17 cellular contexts compared by ENCODE assay signal in the genomic region with DNA sequence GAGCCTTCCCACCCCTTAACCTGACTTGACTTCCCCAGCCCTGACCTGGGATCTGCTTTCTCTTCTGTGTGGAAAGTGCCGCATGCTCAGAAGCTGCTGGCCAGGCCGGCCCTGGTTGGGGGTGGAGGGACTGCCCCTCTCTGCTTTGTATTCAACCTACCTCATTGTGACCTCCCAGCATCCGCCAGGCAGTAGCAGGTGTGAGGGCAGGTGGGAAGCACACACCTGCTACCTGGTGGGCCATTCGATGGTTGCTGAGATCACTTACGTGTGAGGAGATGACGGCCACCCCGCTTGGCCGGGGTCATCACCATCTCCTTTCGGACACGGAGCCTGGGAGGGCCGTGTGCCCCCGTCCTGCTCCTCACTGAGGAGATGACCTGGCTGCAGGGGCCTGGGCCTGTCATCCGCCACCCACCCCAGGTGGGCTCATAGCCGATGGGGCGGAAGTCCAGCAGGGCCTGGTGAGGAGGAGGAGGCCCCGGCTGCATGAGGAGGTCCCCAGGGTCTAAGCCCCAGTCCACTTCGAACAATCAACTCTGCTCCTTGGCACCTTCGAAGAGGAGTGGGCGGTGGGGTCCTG. TPM values are rescaled to one million over a fixed set of nuclear protein-coding genes. Genes with fewer than 3 reads are reported as not detected.
A peak's percentile ranks its signal among the peaks of the same experiment; 100 is the strongest.
DNase-seq lines count a peak whose midpoint lies in the region; ATAC-seq and TF ChIP-seq lines count a peak whose summit lies in the region.
"Had no signal": no experiment of that assay in that cellular context is flagged by ENCODE, and none has a peak within 500 bp of the region (broad histone marks: within the 10 kb centered on the region; RNA-seq: fewer than 3 reads in every experiment).

No MANE protein-coding gene starts in this region.

- 97% methylated on average over 19 of the region's 19 CpGs for WGBS in hepatocyte (ENCODE audit: low lambda C conversion rate, missing lambda C conversion rate)

- H3K4me2 ChIP-seq in hepatocyte, result no peak overlapping the region
- H3K4me2 ChIP-seq in osteoblast (ENCODE audit: insufficient read depth, low read length), result peak overlapping the region; percentile 9

- no peaks in the 10 kb centered on the region for H3K9me2 ChIP-seq in hepatocyte (replicated peaks; ENCODE audit: insufficient read depth)

- no peak overlapping the region for H3K4me3 ChIP-seq in AG04450 (ENCODE audit: low read depth, low read length)
- no peak overlapping the region for H3K4me3 ChIP-seq in Peyer's patch
- no peak overlapping the region for H3K4me3 ChIP-seq in hepatocyte
- no peak overlapping the region for H3K4me3 ChIP-seq in osteoblast (ENCODE audit: insufficient read depth, low read length)
- H3K4me3 ChIP-seq in coronary artery, result no peak overlapping the region
- H3K4me3 ChIP-seq: heart right ventricle, psoas muscle had no signal

- no peak for TF ChIP-seq POLR2A in Peyer's patch (IDR thresholded peaks at IDR 0.05)

- H4K20me1 ChIP-seq in hepatocyte (ENCODE audit: insufficient read depth, poor library complexity, severe bottlenecking) (no peaks in the 10 kb centered on the region), osteoblast (ENCODE audit: insufficient read depth, low read length) (no peaks in the 10 kb centered on the region)

- H3K9me3 ChIP-seq in AG04450 (ENCODE audit: control insufficient read depth, insufficient read depth, low read length) (peaks cover 19% of the 10 kb centered on the region), Peyer's patch (no peaks in the 10 kb centered on the region), hepatocyte (ENCODE audit: low read depth) (no peaks in the 10 kb centered on the region), osteoblast (ENCODE audit: low read depth, low read length) (no peaks in the 10 kb centered on the region)
- H3K9me3 ChIP-seq: heart right ventricle, psoas muscle had no signal

- DNase-seq in AG04450 (ENCODE audit: low read depth, low spot score) (no peak), Peyer's patch (no peak), hepatocyte (ENCODE audit: low spot score) (no peak), osteoblast (ENCODE audit: insufficient read length, low spot score, missing footprints) (no peak), left cardiac atrium (no peak), coronary artery (ENCODE audit: low spot score) (no peak)
- no peak for DNase-seq in stimulated activated CD4-positive, alpha-beta T cell treated with anti-CD3 and anti-CD28 coated beads, Interleukin-2, amount 100 ng/mL, for 48 hours
- DNase-seq: activated CD4-positive, alpha-beta memory T cell treated with anti-CD3 and anti-CD28 coated beads, Interleukin-2, amount 10 ng/mL, durations not matched to agents 7 days and 5 days; activated naive CD4-positive, alpha-beta T cell treated with Interleukin-2 at 50 U/mL for 16 hours; endodermal cell; heart right ventricle; KG1; mesendoderm; NCI-H526 treated with DMSO at 0.1 percent for 48 hours; psoas muscle had no signal

- H3K79me2 ChIP-seq in hepatocyte (no peaks in the 10 kb centered on the region), osteoblast (ENCODE audit: insufficient read depth, low read length) (peaks cover 8% of the 10 kb centered on the region)

- no peak for ATAC-seq in GM21526 (IDR thresholded peaks at IDR 0.05; ENCODE audit: low FRiP score, unreplicated experiment)
- no peak for ATAC-seq in left cardiac atrium

- peak overlapping the region; percentile 97 for H3K27ac ChIP-seq in AG04450 (ENCODE audit: low read depth, low read length)
- peak overlapping the region in 3 of 4 donors; percentile 58 to 79 (median 60) for H3K27ac ChIP-seq in Peyer's patch
- peak overlapping the region; percentile 12 for H3K27ac ChIP-seq in hepatocyte
- H3K27ac ChIP-seq in osteoblast (ENCODE audit: low read depth, low read length), result peak overlapping the region; percentile 91
- no peak overlapping the region for H3K27ac ChIP-seq in coronary artery
- H3K27ac ChIP-seq: heart right ventricle, psoas muscle had no signal

- TF ChIP-seq CTCF in AG04450 (IDR thresholded peaks at IDR 0.05; ENCODE audit: low read depth, low read length) (no peak), Peyer's patch (IDR thresholded peaks at IDR 0.05) (no peak), hepatocyte (IDR thresholded peaks at IDR 0.05; ENCODE audit: poor library complexity) (no peak), osteoblast (IDR thresholded peaks at IDR 0.05; ENCODE audit: extremely low read depth, low read depth, low read length) (no peak), coronary artery (IDR thresholded peaks at IDR 0.05) (no peak)

- CTCF ChIA-PET in AG04450 (lab: Charles Lee), result no interaction called here

- H3K4me1 ChIP-seq in Peyer's patch (peaks cover 0 to 16% (median 0%) of the 10 kb centered on the region in 4 donors), hepatocyte (ENCODE audit: insufficient read depth) (no peaks in the 10 kb centered on the region), osteoblast (ENCODE audit: insufficient read depth, low read length) (peaks cover 30% of the 10 kb centered on the region)
- H3K4me1 ChIP-seq: psoas muscle had no signal

- H3K36me3 ChIP-seq in Peyer's patch, result no peaks in the 10 kb centered on the region
- no peaks in the 10 kb centered on the region for H3K36me3 ChIP-seq in hepatocyte (replicated peaks; ENCODE audit: insufficient read depth, low read depth)
- H3K36me3 ChIP-seq in osteoblast (ENCODE audit: insufficient read depth, low read length), result peaks cover 10% of the 10 kb centered on the region
- H3K36me3 ChIP-seq: heart right ventricle had no signal

- POLR2A ChIA-PET in AG04450 (lab: Yijun Ruan, JAX), result no interaction called here

- intact Hi-C loops in left cardiac atrium (cut with DNase I), result no loop called here

- H2AFZ ChIP-seq in hepatocyte (no peak overlapping the region), osteoblast (ENCODE audit: low read length) (peak overlapping the region; percentile 4)

- H3K27me3 ChIP-seq in AG04450 (ENCODE audit: control insufficient read depth, insufficient read depth, low read length), result no peaks in the 10 kb centered on the region
- no peaks in the 10 kb centered on the region for H3K27me3 ChIP-seq in Peyer's patch
- no peaks in the 10 kb centered on the region for H3K27me3 ChIP-seq in hepatocyte
- H3K27me3 ChIP-seq in osteoblast (ENCODE audit: insufficient read depth, low read length), result no peaks in the 10 kb centered on the region

RNA-seq across cellular contexts. Expression of gene CPNE7, which starts 7.1 kb away (rescaled TPM):
- polyA plus RNA-seq in AG04450 (2011; rRNA removed) (7.5 and 10.6 TPM in 2 replicates), hepatocyte (24.8 and 32.2 TPM in 2 replicates)
- polyA minus RNA-seq in AG04450 (2011; rRNA and poly(A)+ RNA removed), result 4.0 and 5.9 TPM in 2 replicates
- total RNA-seq in Peyer's patch (10 to 100 TPM in 3 of 4 donors, 1 to 10 TPM in 1; 7.4 to 48.7 (median 13.5) TPM), hepatocyte (6.6 and 8.7 TPM in 2 replicates), osteoblast (7.2 and 21.8 TPM in 2 replicates), left cardiac atrium (not detected)
- total RNA-seq: psoas muscle had no signal

RNA-seq across cellular contexts. Expression of gene RPL13, which starts 22.2 kb away (rescaled TPM):
- polyA plus RNA-seq in AG04450 (2011; rRNA removed) (2,214 and 3,106 TPM in 2 replicates), hepatocyte (1,312 and 1,458 TPM in 2 replicates)
- polyA minus RNA-seq in AG04450 (2011; rRNA and poly(A)+ RNA removed), result 696 and 824 TPM in 2 replicates
- total RNA-seq in Peyer's patch (1,000 to 10,000 TPM; 1,597 to 3,276 (median 2,603) TPM), hepatocyte (4,787 and 7,288 TPM in 2 replicates), osteoblast (2,112 and 2,440 TPM in 2 replicates), left cardiac atrium (1,000 to 10,000 TPM; 1,319 to 1,367 TPM)

RNA-seq across cellular contexts. Expression of gene DPEP1, which starts 30.7 kb away (rescaled TPM):
- not detected in 2 replicates for polyA plus RNA-seq in AG04450 (2011; rRNA removed)
- polyA minus RNA-seq in AG04450 (2011; rRNA and poly(A)+ RNA removed), result not detected in 2 replicates
- total RNA-seq in Peyer's patch, result 1,000 to 10,000 TPM in 3 of 4 donors, 100 to 1,000 TPM in 1; 272 to 3,324 (median 2,161) TPM
- 48.3 and 52.9 TPM in 2 replicates for total RNA-seq in hepatocyte
- polyA plus RNA-seq in hepatocyte, result 106 and 128 TPM in 2 replicates
- 0.29 and 0.36 TPM in 2 replicates for total RNA-seq in osteoblast
- not detected for total RNA-seq in left cardiac atrium
- total RNA-seq: activated CD4-positive, alpha-beta memory T cell treated with anti-CD3 and anti-CD28 coated beads, Interleukin-2, amount 10 ng/mL, durations not matched to agents 7 days and 5 days; heart right ventricle; psoas muscle; T-helper 2 cell treated with Interferon-gamma antibody and Interleukin-4, amounts not matched to agents 100 ng/mL and 5 ng/mL, for 36 hours had no signal

Comparison
In these comparisons a context has a peak if more than half of its experiments do, and no peak if none do; other contexts are left out.
1. H3K27ac ChIP-seq: peak in AG04450 (single experiment), Peyer's patch (3 of 4), hepatocyte (single experiment) and osteoblast (single experiment); none in coronary artery (0 of 2).
2. RNA of gene DPEP1, which starts 30.7 kb away (total RNA-seq): 272 to 3,324 TPM in Peyer's patch and 48.3 to 52.9 TPM in hepatocyte; 0.29 to 0.36 TPM in osteoblast and not detected in left cardiac atrium; every median in the first group is over 10 times any median in the second.